In genomic region chr4:112284166-112284565, GRCh38 we compare ENCODE assay signal across 1 cellular context.
TF ChIP-seq lines count a peak whose summit lies in the region.

No MANE protein-coding gene starts in this region.

TF ChIP-seq in SK-N-SH, 30 proteins besides CTCF, POLR2A, EP300 and RAD21 (continued from another document):
- no peak for TF ChIP-seq REST (IDR thresholded peaks at IDR 0.05; ENCODE audit: low read depth, low read length)
- no peak for TF ChIP-seq MAX (IDR thresholded peaks at IDR 0.05; ENCODE audit: low read depth)
- TF ChIP-seq IRF3 (IDR thresholded peaks at IDR 0.05; ENCODE audit: low read depth, low read length): no peak
- no peak for TF ChIP-seq USF1 (IDR thresholded peaks at IDR 0.05; ENCODE audit: borderline replicate concordance, low read depth)
- no peak for TF ChIP-seq JUND (IDR thresholded peaks at IDR 0.05)
- TF ChIP-seq TEAD4 (IDR thresholded peaks at IDR 0.05; ENCODE audit: borderline replicate concordance, insufficient read depth): no peak
- no peak for TF ChIP-seq CHD2 (IDR thresholded peaks at IDR 0.05; ENCODE audit: low read length, partially characterized antibody)
- TF ChIP-seq MEF2A (IDR thresholded peaks at IDR 0.05; ENCODE audit: borderline replicate concordance, low read depth): no peak
- TF ChIP-seq NRF1 (IDR thresholded peaks at IDR 0.05; ENCODE audit: low read depth, low read length): no peak
